Comparison of ENCODE assay signal across 8 cellular contexts in the genomic region with DNA sequence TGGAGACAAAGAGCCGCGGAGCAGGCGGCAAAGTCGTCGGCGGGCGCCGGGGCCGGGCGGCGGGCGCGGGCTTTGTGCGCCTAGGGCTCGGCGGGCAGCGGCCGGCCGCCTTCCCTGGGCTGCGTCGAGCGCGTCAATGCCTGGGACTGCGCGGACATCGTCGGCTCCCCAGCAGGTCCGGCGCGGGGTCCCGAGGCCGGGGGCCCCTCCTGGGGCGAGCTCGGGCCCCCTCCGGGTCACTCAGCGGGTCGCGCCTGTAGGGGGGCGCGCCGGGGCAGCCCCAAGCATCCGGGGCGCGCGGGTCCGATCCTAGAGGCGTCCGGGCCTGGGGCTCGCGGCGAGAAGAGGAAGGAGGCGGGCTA. TPM values are rescaled to one million over a fixed set of nuclear protein-coding genes. Genes with fewer than 3 reads are reported as not detected.
A peak's percentile ranks its signal among the peaks of the same experiment; 100 is the strongest.
DNase-seq lines count a peak whose midpoint lies in the region; ATAC-seq and TF ChIP-seq lines count a peak whose summit lies in the region.

No MANE protein-coding gene starts in this region.

- WGBS in ectodermal cell, 2 experiments = 0% methylated on average over 52 of the region's 52 CpGs

- peaks cover 49% of the 10 kb centered on the region for H3K36me3 Mint-ChIP-seq in CD4-positive, alpha-beta T cell (ENCODE audit: low read depth)

- peak overlapping the region; percentile 90 for H3K27ac ChIP-seq in CD4-positive, alpha-beta T cell (ENCODE audit: low read depth, low read length)
- H3K27ac ChIP-seq in ectodermal cell (ENCODE audit: insufficient read depth, low read depth, low read length, poor library complexity, severe bottlenecking) = peak overlapping the region; percentile 92

- no peak for TF ChIP-seq CTCF in CD4-positive, alpha-beta T cell (IDR thresholded peaks at IDR 0.05)

- H3K9me3 ChIP-seq in CD4-positive, alpha-beta T cell (ENCODE audit: control insufficient read depth, low read length) = no peaks in the 10 kb centered on the region
- H3K9me3 ChIP-seq in ectodermal cell (ENCODE audit: control insufficient read depth, low read length) (no peaks in the 10 kb centered on the region), neuron (ENCODE audit: low read length) (no peaks in the 10 kb centered on the region)

- H3K27me3 ChIP-seq in CD4-positive, alpha-beta T cell (ENCODE audit: control insufficient read depth, insufficient read depth, low read length) = no peaks in the 10 kb centered on the region
- H3K27me3 ChIP-seq in ectodermal cell (ENCODE audit: control insufficient read depth, insufficient read depth, low read length, poor library complexity, severe bottlenecking) = no peaks in the 10 kb centered on the region
- no peaks in the 10 kb centered on the region for H3K27me3 ChIP-seq in neuron (ENCODE audit: insufficient read depth, low read length)

- peak overlapping the region; percentile 57 for H2AFZ ChIP-seq in neuron (ENCODE audit: low read depth, low read length)

- H3K4me3 Mint-ChIP-seq in CD4-positive, alpha-beta T cell = peak overlapping the region; percentile 96

- intact Hi-C loops in CD4-positive, alpha-beta T cell (cut with DNase I, micrococcal nuclease) = loop anchor here (1.0 to 10.0 kb wide), 8 partner anchors 52 to 685 kb away; a partner anchor contains a TSS

- no peak for ATAC-seq in CD4-positive, alpha-beta T cell (ENCODE audit: poor library complexity)
- no peak for ATAC-seq in GM21526 (IDR thresholded peaks at IDR 0.05; ENCODE audit: low FRiP score, unreplicated experiment)

- peaks cover 7% of the 10 kb centered on the region for H3K36me3 ChIP-seq in ectodermal cell (ENCODE audit: control insufficient read depth, insufficient read depth, low read length)
- peaks cover 8% of the 10 kb centered on the region for H3K36me3 ChIP-seq in neuron (ENCODE audit: insufficient read depth, low read length)

- DNase-seq in CD4-positive, alpha-beta T cell = no peak
- DNase-seq in NCI-H69 (lab: John Stamatoyannopoulos, UW) (peak; percentile 54), NCI-H1092 (lab: John Stamatoyannopoulos, UW) (no peak), NCI-H1436 treated with DMSO at 0.1 percent for 48 hours (lab: John Stamatoyannopoulos, UW) (no peak), SW480 (ENCODE audit: low spot score) (no peak)

- CTCF ChIA-PET in CD4-positive, alpha-beta T cell (lab: Charles Lee) = interaction anchor here (0.9 to 2.0 kb wide), 7 partner anchors 73 to 629 kb away, joined by 3 to 12 read pairs (median 8); no protein-coding TSS in a partner anchor

- peak overlapping the region; percentile 95 for H3K27ac Mint-ChIP-seq in CD4-positive, alpha-beta T cell

- peaks cover 39% of the 10 kb centered on the region for H3K4me1 ChIP-seq in ectodermal cell (ENCODE audit: control insufficient read depth, insufficient read depth, low read length)
- H3K4me1 ChIP-seq in neuron (ENCODE audit: insufficient read depth, low read length) = peaks cover 63% of the 10 kb centered on the region

- H3K27me3 Mint-ChIP-seq in CD4-positive, alpha-beta T cell = peaks cover 9% of the 10 kb centered on the region

- H3K9me3 Mint-ChIP-seq in CD4-positive, alpha-beta T cell = no peaks in the 10 kb centered on the region

- peak overlapping the region; percentile 90 for H3K4me3 ChIP-seq in ectodermal cell (ENCODE audit: insufficient read depth, low read depth, low read length)
- H3K4me3 ChIP-seq in neuron (ENCODE audit: low read length) = peak overlapping the region; percentile 86

- H3K4me1 Mint-ChIP-seq in CD4-positive, alpha-beta T cell (ENCODE audit: low read depth) = peaks cover 71% of the 10 kb centered on the region

- POLR2A ChIA-PET in CD4-positive, alpha-beta T cell (lab: Charles Lee) = interaction anchor here (0.7 to 9.4 kb wide), 23 partner anchors 11 to 644 kb away, joined by 3 to 160 read pairs (median 7); a partner anchor contains a TSS

RNA-seq across cellular contexts. Expression of a gene that starts 0.8 kb away (rescaled TPM):
- 100 to 1,000 TPM; 159 to 167 TPM for total RNA-seq in CD4-positive, alpha-beta T cell
- 100.0 TPM for polyA plus RNA-seq in ectodermal cell (2013, experiment 1 of 4)
- polyA plus RNA-seq in ectodermal cell (2013, experiment 2 of 4) = 112 TPM
- polyA plus RNA-seq in ectodermal cell (2013, experiment 3 of 4) = 80.2 TPM
- polyA plus RNA-seq in ectodermal cell (2013, experiment 4 of 4) = 77.9 TPM
